Comparison of ENCODE assay signal across 39 cellular contexts in genomic region chr1:223347583-223347982, GRCh38. TPM values are rescaled to one million over a fixed set of nuclear protein-coding genes. Genes with fewer than 3 reads are reported as not detected.
"Had no signal": no experiment of that assay in that cellular context is flagged by ENCODE, and none has a peak within 500 bp of the region (broad histone marks: within the 10 kb centered on the region; RNA-seq: fewer than 3 reads in every experiment).

No MANE protein-coding gene starts in this region.

- H3K27me3 ChIP-seq: MG63 had no signal

- H3K36me3 ChIP-seq: MG63 had no signal

- H3K27ac ChIP-seq: KMS-11 had no signal

- H3K9me3 ChIP-seq: MG63 had no signal

- DNase-seq: Karpas-422, Kasumi-1, MG63, MM.1S, MV-4-11, NCI-H1048, NCI-H1092, NCI-H1092 treated with DMSO at 0.1 percent for 48 hours, NCI-H1105, NCI-H1105 treated with DMSO at 0.1 percent for 48 hours, NCI-H1417, NCI-H1417 treated with DMSO at 0.1 percent for 48 hours, NCI-H1436, NCI-H1436 treated with DMSO at 0.1 percent for 48 hours, NCI-H146, NCI-H1694, NCI-H1694 treated with DMSO at 0.1 percent for 48 hours, NCI-H187, NCI-H187 treated with DMSO at 0.1 percent for 48 hours, NCI-H1930, NCI-H2029, NCI-H2029 treated with DMSO at 0.1 percent for 48 hours, NCI-H2081, NCI-H2081 treated with DMSO at 0.1 percent for 48 hours, NCI-H2107, NCI-H2171, NCI-H2171 treated with DMSO at 0.1 percent for 48 hours, NCI-H2227 treated with DMSO at 0.1 percent for 48 hours, NCI-H226, NCI-H345, NCI-H446, NCI-H446 treated with DMSO at 0.1 percent for 48 hours, NCI-H510A, NCI-H510A treated with DMSO at 0.1 percent for 48 hours had no signal

- H3K4me3 ChIP-seq: MG63 had no signal

RNA-seq across cellular contexts. Expression of gene SUSD4, which starts 16.4 kb away (rescaled TPM):
- total RNA-seq: NCI-H460 had no signal

RNA-seq across cellular contexts. Expression of gene CCDC185, which starts 45.6 kb away (rescaled TPM):
- total RNA-seq: LHCN-M2, M059J, MCF 10A, NCI-H460 had no signal
